In the genomic region with DNA sequence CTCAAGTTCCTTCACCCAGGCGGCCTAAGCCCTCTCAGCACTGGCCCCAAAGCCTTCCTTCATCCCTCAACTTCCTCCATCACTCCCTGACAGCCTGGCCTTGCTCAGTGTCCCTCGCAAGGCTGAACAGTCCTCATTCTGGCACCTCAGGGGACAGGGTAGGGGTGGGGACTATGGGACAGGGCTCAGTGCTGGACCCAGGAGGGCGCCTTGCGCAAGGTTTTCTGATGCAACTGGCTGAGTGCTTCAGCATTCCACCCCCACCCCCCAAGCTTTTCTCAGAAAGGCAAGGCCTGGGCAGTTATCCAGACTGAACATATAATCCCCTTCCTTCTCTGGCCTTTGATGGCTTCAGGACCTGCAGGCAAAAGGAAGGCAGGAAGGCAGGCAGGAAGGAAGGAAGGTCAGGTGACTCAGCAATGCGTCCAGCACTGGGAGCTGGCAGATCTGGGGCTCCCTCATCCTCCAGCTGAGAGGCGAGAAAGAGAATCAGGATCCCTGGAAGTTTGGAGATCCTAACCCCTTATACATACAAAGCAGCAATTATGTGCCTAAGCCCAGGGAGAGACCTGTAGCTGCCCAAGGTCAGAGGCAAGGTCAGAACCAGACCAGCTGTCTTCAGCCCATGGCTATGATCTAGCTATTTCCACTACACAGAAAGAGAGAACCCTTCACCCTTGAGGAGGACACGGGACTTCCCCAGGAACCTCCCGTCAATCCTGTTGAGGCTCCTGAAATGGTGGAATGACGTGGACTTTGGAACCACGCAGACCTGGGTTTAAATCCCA, we compare ENCODE assay signal across 10 cellular contexts. TPM values are rescaled to one million over a fixed set of nuclear protein-coding genes. Genes with fewer than 3 reads are reported as not detected.
DNase-seq lines count a peak whose midpoint lies in the region; ATAC-seq, FAIRE-seq and TF ChIP-seq lines count a peak whose summit lies in the region.
"Had no signal": no experiment of that assay in that cellular context is flagged by ENCODE, and none has a peak within 500 bp of the region (broad histone marks: within the 10 kb centered on the region; RNA-seq: fewer than 3 reads in every experiment).

No MANE protein-coding gene starts in this region.

- no peaks in the 10 kb centered on the region for H3K9me3 ChIP-seq in IMR-90 (ENCODE audit: control insufficient read depth, insufficient read depth, low read length)
- H3K9me3 ChIP-seq in kidney (ENCODE audit: control insufficient read depth in 1 of 2, low read length in 2 of 2) = no peaks in the 10 kb centered on the region
- H3K9me3 ChIP-seq: HAP-1 had no signal

- intact Hi-C loops in IMR-90 (cut with micrococcal nuclease) = no loop called here
- intact Hi-C loops in activated T-helper 2 cell treated with anti-CD3 and anti-CD28 coated beads, Interferon-gamma antibody, Interleukin-2, Interleukin-4, amounts not matched to agents 10 μg/mL and 5 μg/mL and 100 μg/mL, durations not matched to agents 14 hours and 24 hours and 36 hours (cut with micrococcal nuclease) = loop anchor here (5.0 kb wide), 1 partner anchor 35 kb away; a partner anchor contains a TSS
- intact Hi-C loops in kidney (cut with DNase I) = no loop called here

- no TSS peak for BruUV-seq in IMR-90 (replicated peaks; lab: Mats Ljungman, UMichigan)

- peak overlapping the region; percentile 99 for H2BK120ac ChIP-seq in IMR-90 (ENCODE audit: low read depth, low read length)

- CTCF ChIA-PET in BJ (lab: Yijun Ruan, JAX) = interaction anchor here (1.2 to 5.1 kb wide), 3 partner anchors 11 to 106 kb away, joined by 3 to 19 read pairs (median 10); no protein-coding TSS in a partner anchor
- CTCF ChIA-PET in IMR-90 (lab: Yijun Ruan, JAX) = no interaction called here

- no peak for TF ChIP-seq RAD21 in IMR-90 (IDR thresholded peaks at IDR 0.05; ENCODE audit: low read length)

- peak overlapping the region; percentile 98; the same call in 2 of the 3 replicates for H2BK15ac ChIP-seq in IMR-90 (ENCODE audit: low read depth, low read length)

- dilution Hi-C loops in IMR-90 (cut with HindIII; ENCODE audit: low sequenced_read_pairs, unreplicated experiment) = no loop called here

- H2AK9ac ChIP-seq in IMR-90 (replicated peaks; ENCODE audit: low read depth, low read length, poor library complexity) = peak overlapping the region; percentile 97

- peak overlapping the region; percentile 87 for H2AFZ ChIP-seq in IMR-90 (replicated peaks; ENCODE audit: low read length, poor library complexity)

- peak; percentile 80 for ATAC-seq in IMR-90 (ENCODE audit: low read depth)

- no peak for TF ChIP-seq POLR2A in IMR-90 (IDR thresholded peaks at IDR 0.05; ENCODE audit: low read depth, low read length)

- H3K4me3 ChIP-seq in BJ (ENCODE audit: low read depth, low read length) (no peak overlapping the region), IMR-90 (ENCODE audit: insufficient read depth, low read depth, low read length) (no peak overlapping the region), kidney (ENCODE audit: low read length in 2 of 2) (no peak overlapping the region)
- H3K4me3 ChIP-seq: HAP-1 had no signal

- peak overlapping the region; percentile 71 for H3K56ac ChIP-seq in IMR-90 (ENCODE audit: extremely low read depth, insufficient read depth, low read length)

- H3K27me3 Mint-ChIP-seq in activated T-helper 2 cell treated with anti-CD3 and anti-CD28 coated beads, Interferon-gamma antibody, Interleukin-2, Interleukin-4, amounts not matched to agents 10 μg/mL and 5 μg/mL and 100 μg/mL, durations not matched to agents 14 hours and 24 hours and 36 hours (ENCODE audit: low read depth) = no peaks in the 10 kb centered on the region

- 100% methylated on average over 4 of the region's 10 CpGs; no CpG with 5 or more reads in 1 of the 2 experiments for WGBS in IMR-90 (ENCODE audit: extremely low coverage in 2 of 2, insufficient read length in 1 of 2), 2 experiments

- peaks cover 0 to 4% of the 10 kb centered on the region in 2 experiments; a peak in 1 of 4 replicates for H3K79me1 ChIP-seq in IMR-90 (ENCODE audit: low read depth in 1 of 2, low read length in 2 of 2)

- peak overlapping the region; percentile 99 for H3K23ac ChIP-seq in IMR-90 (ENCODE audit: low read depth, low read length)

- H4K91ac ChIP-seq in IMR-90 (ENCODE audit: insufficient read depth, low read depth, low read length) = peak overlapping the region; percentile 99

- in situ Hi-C loops in IMR-90 (cut with MboI; ENCODE audit: low sequenced_read_pairs) = no loop called here

- peak overlapping the region; percentile 88 for H2BK5ac ChIP-seq in IMR-90 (ENCODE audit: low read depth, low read length, poor library complexity, severe bottlenecking)

- H3K36me3 ChIP-seq in BJ (ENCODE audit: control insufficient read depth, insufficient read depth, low read length) (no peaks in the 10 kb centered on the region), IMR-90 (ENCODE audit: control insufficient read depth, insufficient read depth, low read length) (no peaks in the 10 kb centered on the region), kidney (ENCODE audit: control insufficient read depth in 1 of 2, insufficient read depth in 2 of 2, low read length in 2 of 2) (no peaks in the 10 kb centered on the region)
- H3K36me3 ChIP-seq: HAP-1 had no signal

- peak overlapping the region; percentile 48 for H3K27ac Mint-ChIP-seq in activated T-helper 2 cell treated with anti-CD3 and anti-CD28 coated beads, Interferon-gamma antibody, Interleukin-2, Interleukin-4, amounts not matched to agents 10 μg/mL and 5 μg/mL and 100 μg/mL, durations not matched to agents 14 hours and 24 hours and 36 hours

- peak overlapping the region; percentile 99 for H3K14ac ChIP-seq in IMR-90 (replicated peaks; ENCODE audit: low read depth, low read length)

- no peaks in the 10 kb centered on the region for H3K36me3 Mint-ChIP-seq in activated T-helper 2 cell treated with anti-CD3 and anti-CD28 coated beads, Interferon-gamma antibody, Interleukin-2, Interleukin-4, amounts not matched to agents 10 μg/mL and 5 μg/mL and 100 μg/mL, durations not matched to agents 14 hours and 24 hours and 36 hours (ENCODE audit: low read depth)

- H3K4me3 Mint-ChIP-seq in activated T-helper 2 cell treated with anti-CD3 and anti-CD28 coated beads, Interferon-gamma antibody, Interleukin-2, Interleukin-4, amounts not matched to agents 10 μg/mL and 5 μg/mL and 100 μg/mL, durations not matched to agents 14 hours and 24 hours and 36 hours (ENCODE audit: low read depth) = no peak overlapping the region

- POLR2A ChIA-PET in BJ (lab: Charles Lee) = interaction anchor here (0.6 kb wide), 1 partner anchor 9 kb away, joined by 7 read pairs; a partner anchor contains a TSS
- POLR2A ChIA-PET in IMR-90 (lab: Charles Lee; ENCODE audit: unreplicated experiment) = no interaction called here

- no peaks in the 10 kb centered on the region for H3K9me3 Mint-ChIP-seq in activated T-helper 2 cell treated with anti-CD3 and anti-CD28 coated beads, Interferon-gamma antibody, Interleukin-2, Interleukin-4, amounts not matched to agents 10 μg/mL and 5 μg/mL and 100 μg/mL, durations not matched to agents 14 hours and 24 hours and 36 hours

- H3K27me3 ChIP-seq in BJ (ENCODE audit: control insufficient read depth, insufficient read depth, low read length) = no peaks in the 10 kb centered on the region
- no peaks in the 10 kb centered on the region for H3K27me3 ChIP-seq in IMR-90 (ENCODE audit: control insufficient read depth, insufficient read depth, low read length)

- peak overlapping the region; percentile 100 for H2AK5ac ChIP-seq in IMR-90 (ENCODE audit: low read depth, low read length)

- H2BK20ac ChIP-seq in IMR-90 (ENCODE audit: low read depth, low read length) = peak overlapping the region; percentile 100

- H4K8ac ChIP-seq in IMR-90 (ENCODE audit: low read depth in 2 of 2, low read length in 2 of 2) = peak overlapping the region; percentile 84 to 97

- TF ChIP-seq CTCF in BJ (IDR thresholded peaks at IDR 0.05; ENCODE audit: insufficient read depth, low read depth, low read length) (no peak), IMR-90 (conservative IDR thresholded peaks at IDR 0.05; ENCODE audit: low read depth, low read length) (no peak), kidney (IDR thresholded peaks at IDR 0.05; ENCODE audit: borderline replicate concordance, extremely low read depth, insufficient read depth) (no peak)

- peaks cover 29% of the 10 kb centered on the region for H3K4me1 Mint-ChIP-seq in activated T-helper 2 cell treated with anti-CD3 and anti-CD28 coated beads, Interferon-gamma antibody, Interleukin-2, Interleukin-4, amounts not matched to agents 10 μg/mL and 5 μg/mL and 100 μg/mL, durations not matched to agents 14 hours and 24 hours and 36 hours (ENCODE audit: low read depth)

- H3K27ac ChIP-seq in IMR-90 (ENCODE audit: insufficient read depth, low read length) (peak overlapping the region; percentile 97), kidney (ENCODE audit: low read depth in 2 of 2, low read length in 2 of 2) (peak overlapping the region; percentile 56 to 70)

- peak; percentile 53 for DNase-seq in BJ (ENCODE audit: low read depth)
- DNase-seq in IMR-90 = peak; percentile 88
- DNase-seq in activated T-helper 2 cell treated with anti-CD3 and anti-CD28 coated beads, Interferon-gamma antibody, Interleukin-2, Interleukin-4, amounts not matched to agents 10 μg/mL and 5 μg/mL and 100 μg/mL, durations not matched to agents 14 hours and 24 hours and 36 hours (ENCODE audit: low spot score) = no peak
- peak; percentile 87 for DNase-seq in kidney
- DNase-seq in NCI-H146 (lab: John Stamatoyannopoulos, UW) = no peak
- no peak for DNase-seq in activated gamma-delta T cell treated with Interleukin-2 at 50 U/mL for 16 hours
- DNase-seq in NCI-H446 (lab: John Stamatoyannopoulos, UW) = no peak
- no peak for DNase-seq in OCI-M2 (lab: John Stamatoyannopoulos, UW; ENCODE audit: unreplicated experiment)

- peaks cover 20% of the 10 kb centered on the region for H3K9me1 ChIP-seq in IMR-90 (ENCODE audit: insufficient read depth, low read length)

- H3K9ac ChIP-seq in IMR-90 (ENCODE audit: low read depth, low read length) = peak overlapping the region; percentile 31
- no peak overlapping the region for H3K9ac ChIP-seq in kidney (ENCODE audit: low read length in 2 of 2)

- peaks cover 21% of the 10 kb centered on the region for H3K4me1 ChIP-seq in IMR-90 (ENCODE audit: control insufficient read depth, insufficient read depth, low read length)
- H3K4me1 ChIP-seq in kidney (ENCODE audit: control insufficient read depth in 1 of 2, insufficient read depth in 1 of 2, low read depth in 1 of 2, low read length in 2 of 2) = peaks cover 7 to 16% of the 10 kb centered on the region in 2 donors

- H3K4ac ChIP-seq in IMR-90 (ENCODE audit: low read depth, low read length) = peak overlapping the region; percentile 100

- no peaks in the 10 kb centered on the region for H4K20me1 ChIP-seq in IMR-90 (ENCODE audit: insufficient read depth, low read length)

- H4K5ac ChIP-seq in IMR-90 (ENCODE audit: low read depth, low read length) = peak overlapping the region; percentile 97

- H3K4me2 ChIP-seq in IMR-90 (ENCODE audit: low read depth, low read length) = 0 out of 2 replicates have a peak overlapping the region, but pooled peaks have one; percentile 1

- no peak for FAIRE-seq in kidney (lab: Jason Lieb, UNC)
- FAIRE-seq: colon had no signal

- H3K18ac ChIP-seq in IMR-90 (ENCODE audit: low read depth, low read length) = peak overlapping the region; percentile 95

RNA-seq across cellular contexts. Expression of a gene that starts 8.6 kb away (rescaled TPM):
- 98.0 and 126 TPM in 2 replicates for polyA plus RNA-seq in BJ (2011; rRNA removed)
- polyA minus RNA-seq in BJ (2011; rRNA and poly(A)+ RNA removed) = 50.8 and 70.0 TPM in 2 replicates
- 15.0 and 18.5 TPM in 2 replicates for total RNA-seq in IMR-90 (2012; rRNA removed)
- 23.2 and 23.4 TPM in 2 replicates for polyA plus RNA-seq in IMR-90 (2012; rRNA removed)
- 15.9 and 35.9 TPM in 2 replicates for polyA plus RNA-seq in IMR-90 (2012; cell fraction: cytosol; rRNA removed)
- 13.3 and 22.2 TPM in 2 replicates for polyA plus RNA-seq in IMR-90 (2012; cell fraction: nucleus; rRNA removed; ENCODE audit: low replicate concordance)
- total RNA-seq in activated T-helper 2 cell treated with anti-CD3 and anti-CD28 coated beads, Interferon-gamma antibody, Interleukin-2, Interleukin-4, amounts not matched to agents 10 μg/mL and 5 μg/mL and 100 μg/mL, durations not matched to agents 14 hours and 24 hours and 36 hours = 31.6 and 32.2 TPM in 2 replicates
- total RNA-seq in kidney = 11.6 TPM
- 4.3 TPM for polyA plus RNA-seq in kidney (ENCODE audit: insufficient read depth, low read depth, low replicate concordance)

RNA-seq across cellular contexts. Expression of a gene that starts 25.0 kb away (rescaled TPM):
- polyA plus RNA-seq in BJ (2011; rRNA removed) = 53.9 and 84.1 TPM in 2 replicates
- polyA minus RNA-seq in BJ (2011; rRNA and poly(A)+ RNA removed) = 26.1 and 41.8 TPM in 2 replicates
- 9.9 and 17.5 TPM in 2 replicates for total RNA-seq in IMR-90 (2012; rRNA removed)
- 75.1 and 101 TPM in 2 replicates for polyA plus RNA-seq in IMR-90 (2012; rRNA removed)
- 67.5 and 73.6 TPM in 2 replicates for polyA plus RNA-seq in IMR-90 (2012; cell fraction: cytosol; rRNA removed)
- 35.0 and 62.6 TPM in 2 replicates for polyA plus RNA-seq in IMR-90 (2012; cell fraction: nucleus; rRNA removed; ENCODE audit: low replicate concordance)
- 5.9 and 7.1 TPM in 2 replicates for total RNA-seq in activated T-helper 2 cell treated with anti-CD3 and anti-CD28 coated beads, Interferon-gamma antibody, Interleukin-2, Interleukin-4, amounts not matched to agents 10 μg/mL and 5 μg/mL and 100 μg/mL, durations not matched to agents 14 hours and 24 hours and 36 hours
- 48.1 TPM for total RNA-seq in kidney
- 50.0 TPM for polyA plus RNA-seq in kidney (ENCODE audit: insufficient read depth, low read depth, low replicate concordance)

RNA-seq across cellular contexts. Expression of a gene that starts 36.1 kb away (rescaled TPM):
- 86.6 and 130 TPM in 2 replicates for polyA plus RNA-seq in BJ (2011; rRNA removed)
- polyA minus RNA-seq in BJ (2011; rRNA and poly(A)+ RNA removed) = 46.3 and 75.4 TPM in 2 replicates
- 29.2 and 29.9 TPM in 2 replicates for total RNA-seq in IMR-90 (2012; rRNA removed)
- polyA plus RNA-seq in IMR-90 (2012; rRNA removed) = 84.2 and 89.4 TPM in 2 replicates
- 51.3 and 95.8 TPM in 2 replicates for polyA plus RNA-seq in IMR-90 (2012; cell fraction: cytosol; rRNA removed)
- 154 and 323 TPM in 2 replicates for polyA plus RNA-seq in IMR-90 (2012; cell fraction: nucleus; rRNA removed; ENCODE audit: low replicate concordance)
- total RNA-seq in activated T-helper 2 cell treated with anti-CD3 and anti-CD28 coated beads, Interferon-gamma antibody, Interleukin-2, Interleukin-4, amounts not matched to agents 10 μg/mL and 5 μg/mL and 100 μg/mL, durations not matched to agents 14 hours and 24 hours and 36 hours = 112 and 118 TPM in 2 replicates
- 93.6 TPM for total RNA-seq in kidney
- 73.0 TPM for polyA plus RNA-seq in kidney (ENCODE audit: insufficient read depth, low read depth, low replicate concordance)

RNA-seq across cellular contexts. Expression of a gene that starts 46.6 kb away (rescaled TPM):
- 3.6 TPM in 2 replicates for polyA plus RNA-seq in BJ (2011; rRNA removed)
- polyA minus RNA-seq in BJ (2011; rRNA and poly(A)+ RNA removed) = 2.7 and 4.4 TPM in 2 replicates
- total RNA-seq in IMR-90 (2012; rRNA removed) = 1.1 TPM in 2 replicates
- 6.2 and 6.4 TPM in 2 replicates for polyA plus RNA-seq in IMR-90 (2012; rRNA removed)
- polyA plus RNA-seq in IMR-90 (2012; cell fraction: cytosol; rRNA removed) = 9.7 and 10.0 TPM in 2 replicates
- polyA plus RNA-seq in IMR-90 (2012; cell fraction: nucleus; rRNA removed; ENCODE audit: low replicate concordance) = 15.8 and 22.6 TPM in 2 replicates
- 14.4 and 15.0 TPM in 2 replicates for total RNA-seq in activated T-helper 2 cell treated with anti-CD3 and anti-CD28 coated beads, Interferon-gamma antibody, Interleukin-2, Interleukin-4, amounts not matched to agents 10 μg/mL and 5 μg/mL and 100 μg/mL, durations not matched to agents 14 hours and 24 hours and 36 hours
- 12.7 TPM for total RNA-seq in kidney
- 11.3 TPM for polyA plus RNA-seq in kidney (ENCODE audit: insufficient read depth, low read depth, low replicate concordance)

Comparison
In these comparisons a context has a peak if more than half of its experiments do, and no peak if none do; other contexts are left out.
1. DNase-seq: peak in BJ (single experiment), IMR-90 (single experiment) and kidney (single experiment); none in activated T-helper 2 cell treated with anti-CD3 and anti-CD28 coated beads, Interferon-gamma antibody, Interleukin-2, Interleukin-4, amounts not matched to agents 10 μg/mL and 5 μg/mL and 100 μg/mL, durations not matched to agents 14 hours and 24 hours and 36 hours (single experiment), NCI-H146 (single experiment), activated gamma-delta T cell treated with Interleukin-2 at 50 U/mL for 16 hours (single experiment), NCI-H446 (0 of 2) and OCI-M2 (single experiment).